8 cellular contexts compared by ENCODE assay signal in the genomic region with DNA sequence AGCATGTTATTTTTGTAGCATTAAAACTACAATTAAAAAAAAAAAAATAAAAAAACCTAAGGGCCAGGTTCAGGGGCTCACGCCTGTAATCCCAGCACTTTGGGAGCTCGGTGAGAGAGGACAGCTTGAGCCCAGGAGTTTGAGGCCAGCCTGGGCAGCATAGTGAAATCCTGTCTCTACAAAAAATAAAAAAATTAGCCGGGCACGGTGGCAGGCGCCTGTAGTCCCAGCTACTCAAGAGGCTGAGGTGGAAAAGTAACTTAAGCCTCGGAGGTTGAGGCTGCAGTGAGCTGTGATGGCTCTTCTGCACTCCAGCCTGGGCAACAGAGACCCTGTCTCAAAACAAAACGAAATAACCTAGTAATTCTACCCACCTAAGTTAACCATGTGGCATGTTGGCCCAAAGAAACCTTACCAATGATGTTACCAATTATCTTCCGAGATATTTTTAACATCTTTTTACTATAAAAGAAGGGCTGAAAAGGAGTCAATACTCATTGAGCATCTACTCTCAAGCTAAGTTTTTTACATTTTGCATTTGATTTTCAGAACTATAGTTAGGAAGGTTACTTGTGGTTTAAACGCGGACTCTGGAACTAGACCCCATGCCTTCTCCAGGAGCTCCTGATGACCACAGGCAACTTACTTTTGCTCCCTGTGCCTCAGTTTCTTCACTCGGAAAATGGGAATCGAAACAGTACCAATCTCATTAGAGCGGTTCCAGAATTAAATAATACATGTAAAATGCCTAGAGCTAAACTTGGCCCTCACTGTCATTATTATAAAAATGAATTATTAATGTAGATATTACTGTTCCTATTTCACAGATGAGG. TPM values are rescaled to one million over a fixed set of nuclear protein-coding genes. Genes with fewer than 3 reads are reported as not detected.
DNase-seq lines count a peak whose midpoint lies in the region; ATAC-seq and TF ChIP-seq lines count a peak whose summit lies in the region.

No MANE protein-coding gene starts in this region.

- H3K27me3 ChIP-seq in IMR-90 (ENCODE audit: control insufficient read depth, insufficient read depth, low read length) (no peaks in the 10 kb centered on the region), mucosa of stomach (ENCODE audit: control insufficient read depth, insufficient read depth, low read length) (no peaks in the 10 kb centered on the region)

- H3K4me1 ChIP-seq in IMR-90 (ENCODE audit: control insufficient read depth, insufficient read depth, low read length) (peaks cover 17% of the 10 kb centered on the region), mucosa of stomach (ENCODE audit: control insufficient read depth, insufficient read depth, low read length) (peaks cover 33% of the 10 kb centered on the region)

- peaks cover 3 to 23% of the 10 kb centered on the region in 2 experiments; a peak in 2 of 4 replicates for H3K79me1 ChIP-seq in IMR-90 (ENCODE audit: low read depth in 1 of 2, low read length in 2 of 2)

- H3K14ac ChIP-seq in IMR-90 (replicated peaks; ENCODE audit: low read depth, low read length): peak overlapping the region; percentile 94

- peak overlapping the region; percentile 97 for H3K18ac ChIP-seq in IMR-90 (ENCODE audit: low read depth, low read length)

- no peak overlapping the region for H2BK15ac ChIP-seq in IMR-90 (ENCODE audit: low read depth, low read length)

- DNase-seq in AG09309 (ENCODE audit: low read depth) (no peak), IMR-90 (no peak), cardiac fibroblast (ENCODE audit: low read depth in 2 of 2) (peak in 1 of 2 donors; percentile 30), MV-4-11 (lab: John Stamatoyannopoulos, UW) (no peak), NCI-H510A treated with DMSO at 0.1 percent for 48 hours (lab: John Stamatoyannopoulos, UW) (no peak), UCSD-AML1 (lab: John Stamatoyannopoulos, UW; ENCODE audit: unreplicated experiment) (no peak)
- DNase-seq in activated CD4-positive, CD25-positive, alpha-beta regulatory T cell treated with anti-CD3 and anti-CD28 coated beads, Interleukin-2, amount 50 U/mL, for 72 hours: no peak

- H3K36me3 ChIP-seq in IMR-90 (ENCODE audit: control insufficient read depth, insufficient read depth, low read length) (peaks cover 5% of the 10 kb centered on the region), mucosa of stomach (ENCODE audit: control insufficient read depth, insufficient read depth, low read length) (no peaks in the 10 kb centered on the region)

- H3K23ac ChIP-seq in IMR-90 (ENCODE audit: low read depth, low read length): peak overlapping the region; percentile 85

- BruUV-seq in IMR-90 (replicated peaks; lab: Mats Ljungman, UMichigan): TSS peak; percentile 60

- WGBS in IMR-90 (ENCODE audit: extremely low coverage in 2 of 2, insufficient read length in 1 of 2), 2 experiments: 0% methylated on average over 1 of the region's 13 CpGs; no CpG with 5 or more reads in 1 of the 2 experiments

- no peak overlapping the region for H2AK9ac ChIP-seq in IMR-90 (replicated peaks; ENCODE audit: low read depth, low read length, poor library complexity)

- ATAC-seq in IMR-90 (ENCODE audit: low read depth): no peak

- H2BK5ac ChIP-seq in IMR-90 (ENCODE audit: low read depth, low read length, poor library complexity, severe bottlenecking): peak overlapping the region; percentile 99

- CTCF ChIA-PET in IMR-90 (lab: Yijun Ruan, JAX): interaction anchor here (0.6 to 1.1 kb wide), 3 partner anchors 24 to 1272 kb away, joined by 3 to 4 read pairs (median 3); no protein-coding TSS in a partner anchor

- peak; percentile 35; the same call in 1 of the 2 replicates for TF ChIP-seq POLR2A in IMR-90 (IDR thresholded peaks at IDR 0.05; ENCODE audit: low read depth, low read length)

- no peak for TF ChIP-seq CTCF in AG09309 (IDR thresholded peaks at IDR 0.05; ENCODE audit: control insufficient read depth, insufficient read depth, low read depth, low read length, missing control alignments)
- no peak for TF ChIP-seq CTCF in IMR-90 (conservative IDR thresholded peaks at IDR 0.05; ENCODE audit: low read depth, low read length)
- TF ChIP-seq CTCF in cardiac fibroblast (IDR thresholded peaks at IDR 0.05; ENCODE audit: low read depth, low read length): no peak

- peak overlapping the region; percentile 96 for H3K27ac ChIP-seq in IMR-90 (ENCODE audit: insufficient read depth, low read length)

- no peak for TF ChIP-seq RAD21 in IMR-90 (IDR thresholded peaks at IDR 0.05; ENCODE audit: low read length)

- peak overlapping the region; percentile 63 for H4K5ac ChIP-seq in IMR-90 (ENCODE audit: low read depth, low read length)

- peaks cover 60% of the 10 kb centered on the region for H4K20me1 ChIP-seq in IMR-90 (ENCODE audit: insufficient read depth, low read length)

- peak overlapping the region; percentile 97 for H3K56ac ChIP-seq in IMR-90 (ENCODE audit: extremely low read depth, insufficient read depth, low read length)

- peak overlapping the region; percentile 35; the same call in 1 of the 2 replicates for H4K91ac ChIP-seq in IMR-90 (ENCODE audit: insufficient read depth, low read depth, low read length)

- H3K4me3 ChIP-seq in AG09309 (ENCODE audit: control insufficient read depth, low read depth, low read length) (peak overlapping the region; percentile 70), IMR-90 (ENCODE audit: insufficient read depth, low read depth, low read length) (peak overlapping the region; percentile 100), cardiac fibroblast (replicated peaks in 1 of 2; ENCODE audit: low read depth in 2 of 2, low read length in 2 of 2) (peak overlapping the region; percentile 69 to 85), mucosa of stomach (ENCODE audit: low read length) (no peak overlapping the region)

- in situ Hi-C loops in IMR-90 (cut with MboI; ENCODE audit: low sequenced_read_pairs): no loop called here

- H2AFZ ChIP-seq in IMR-90 (replicated peaks; ENCODE audit: low read length, poor library complexity): no peak overlapping the region

- peak overlapping the region; percentile 46 to 72; a peak in 3 of 4 replicates for H4K8ac ChIP-seq in IMR-90 (ENCODE audit: low read depth in 2 of 2, low read length in 2 of 2)

- H2AK5ac ChIP-seq in IMR-90 (ENCODE audit: low read depth, low read length): peak overlapping the region; percentile 94

- peaks cover 4% of the 10 kb centered on the region for H3K9me1 ChIP-seq in IMR-90 (ENCODE audit: insufficient read depth, low read length)

- H3K4me2 ChIP-seq in IMR-90 (ENCODE audit: low read depth, low read length): peak overlapping the region; percentile 100

- H3K4ac ChIP-seq in IMR-90 (ENCODE audit: low read depth, low read length): peak overlapping the region; percentile 85

- H3K9ac ChIP-seq in IMR-90 (ENCODE audit: low read depth, low read length) (peak overlapping the region; percentile 100), mucosa of stomach (ENCODE audit: low read length) (peak overlapping the region; percentile 94)

- dilution Hi-C loops in IMR-90 (cut with HindIII; ENCODE audit: low sequenced_read_pairs, unreplicated experiment): no loop called here

- no peaks in the 10 kb centered on the region for H3K9me3 ChIP-seq in IMR-90 (ENCODE audit: control insufficient read depth, insufficient read depth, low read length)
- no peaks in the 10 kb centered on the region for H3K9me3 ChIP-seq in mucosa of stomach (ENCODE audit: control insufficient read depth, low read length)

- H2BK120ac ChIP-seq in IMR-90 (ENCODE audit: low read depth, low read length): no peak overlapping the region; the same call in 1 of the 2 replicates

- no peak overlapping the region for H2BK20ac ChIP-seq in IMR-90 (ENCODE audit: low read depth, low read length)

- POLR2A ChIA-PET in IMR-90 (lab: Charles Lee; ENCODE audit: unreplicated experiment): interaction anchor here (1.0 to 2.2 kb wide), 2 partner anchors 24 to 33 kb away, joined by 3 to 7 read pairs; no protein-coding TSS in a partner anchor

- intact Hi-C loops in IMR-90 (cut with micrococcal nuclease): no loop called here

TF ChIP-seq in IMR-90, 13 proteins besides CTCF, POLR2A, EP300 and RAD21:
- no peak for TF ChIP-seq NFE2L2 (IDR thresholded peaks at IDR 0.05; ENCODE audit: low read depth, low read length)
- no peak for TF ChIP-seq SMC3 (IDR thresholded peaks at IDR 0.05; ENCODE audit: low read depth, low read length)
- TF ChIP-seq RCOR1 (IDR thresholded peaks at IDR 0.05; ENCODE audit: insufficient replicate concordance, low read length): no peak
- TF ChIP-seq MXI1 (IDR thresholded peaks at IDR 0.05; ENCODE audit: borderline replicate concordance, low read depth, low read length): 0 out of 2 replicates have a peak, but pooled peaks have one; percentile 22
- peak; percentile 86; the same call in 1 of the 2 replicates for TF ChIP-seq CHD1 (IDR thresholded peaks at IDR 0.05; ENCODE audit: low read depth, low read length)
- TF ChIP-seq MAFK (IDR thresholded peaks at IDR 0.05; ENCODE audit: low read depth, low read length): no peak

RNA-seq across cellular contexts. Expression of a gene that starts 1.4 kb away (rescaled TPM):
- 1,331 and 2,388 TPM in 2 replicates for total RNA-seq in IMR-90 (2012; rRNA removed)
- 1,631 and 2,066 TPM in 2 replicates for polyA plus RNA-seq in IMR-90 (2012; rRNA removed)
- polyA plus RNA-seq in IMR-90 (2012; cell fraction: cytosol; rRNA removed): 248 and 281 TPM in 2 replicates
- 53.9 and 506 TPM in 2 replicates for polyA plus RNA-seq in IMR-90 (2012; cell fraction: nucleus; rRNA removed; ENCODE audit: low replicate concordance)
